In genomic region chr14:24151404-24152080, GRCh38 we compare ENCODE assay signal across 20 cellular contexts. TPM values are rescaled to one million over a fixed set of nuclear protein-coding genes. Genes with fewer than 3 reads are reported as not detected.
DNase-seq lines count a peak whose midpoint lies in the region; ATAC-seq, FAIRE-seq and TF ChIP-seq lines count a peak whose summit lies in the region.
"Had no signal": no experiment of that assay in that cellular context is flagged by ENCODE, and none has a peak within 500 bp of the region (broad histone marks: within the 10 kb centered on the region; RNA-seq: fewer than 3 reads in every experiment).

No MANE protein-coding gene starts in this region.

- no peak for TF ChIP-seq POLR2A in uterus (IDR thresholded peaks at IDR 0.05)

- peaks cover 24% of the 10 kb centered on the region for H3K4me1 Mint-ChIP-seq in activated naive CD8-positive, alpha-beta T cell (ENCODE audit: low read depth)
- H3K4me1 Mint-ChIP-seq in activated naive CD8-positive, alpha-beta T cell treated with anti-CD3 and anti-CD28 coated beads, Interleukin-2, amount 50 U/mL, for 24 hours = peaks cover 23% of the 10 kb centered on the region
- H3K4me1 Mint-ChIP-seq in stimulated activated effector memory CD8-positive, alpha-beta T cell treated with anti-CD3 and anti-CD28 coated beads, Interleukin-12 subunit alpha, Interleukin-12 subunit beta, amount 100 ng/mL, for 72 hours = peaks cover 34% of the 10 kb centered on the region

- peak overlapping the region; percentile 34 for H3K27ac Mint-ChIP-seq in activated naive CD8-positive, alpha-beta T cell
- no peak overlapping the region for H3K27ac Mint-ChIP-seq in activated naive CD8-positive, alpha-beta T cell treated with anti-CD3 and anti-CD28 coated beads, Interleukin-2, amount 50 U/mL, for 24 hours
- H3K27ac Mint-ChIP-seq in stimulated activated effector memory CD8-positive, alpha-beta T cell treated with anti-CD3 and anti-CD28 coated beads, Interleukin-12 subunit alpha, Interleukin-12 subunit beta, amount 100 ng/mL, for 72 hours = peak overlapping the region; percentile 29
- H3K27ac Mint-ChIP-seq: B cell; CD8-positive, alpha-beta T cell had no signal

- H3K4me3 ChIP-seq in kidney (ENCODE audit: low read length in 2 of 2) (no peak overlapping the region), uterus (no peak overlapping the region)
- H3K4me3 ChIP-seq: HAP-1 had no signal

- no peak for ATAC-seq in activated naive CD8-positive, alpha-beta T cell treated with anti-CD3 and anti-CD28 coated beads, Interleukin-2, amount 50 U/mL, for 24 hours
- no peak for ATAC-seq in stimulated activated effector memory CD8-positive, alpha-beta T cell treated with anti-CD3 and anti-CD28 coated beads, Interleukin-12 subunit alpha, Interleukin-12 subunit beta, amount 100 ng/mL, for 72 hours
- ATAC-seq: CD8-positive, alpha-beta T cell had no signal

- POLR2A ChIA-PET in RWPE1 (lab: Yijun Ruan, JAX; ENCODE audit: low non-redundant PET) = no interaction called here

- peaks cover 7% of the 10 kb centered on the region for H3K36me3 Mint-ChIP-seq in activated naive CD8-positive, alpha-beta T cell
- peaks cover 41% of the 10 kb centered on the region for H3K36me3 Mint-ChIP-seq in activated naive CD8-positive, alpha-beta T cell treated with anti-CD3 and anti-CD28 coated beads, Interleukin-2, amount 50 U/mL, for 24 hours (ENCODE audit: low read depth)
- peaks cover 82% of the 10 kb centered on the region for H3K36me3 Mint-ChIP-seq in stimulated activated effector memory CD8-positive, alpha-beta T cell treated with anti-CD3 and anti-CD28 coated beads, Interleukin-12 subunit alpha, Interleukin-12 subunit beta, amount 100 ng/mL, for 72 hours

- peaks cover 46 to 50% of the 10 kb centered on the region in 2 donors for H3K36me3 ChIP-seq in kidney (ENCODE audit: control insufficient read depth in 1 of 2, insufficient read depth in 2 of 2, low read length in 2 of 2)
- H3K36me3 ChIP-seq in uterus = no peaks in the 10 kb centered on the region

- H3K9me3 Mint-ChIP-seq in activated naive CD8-positive, alpha-beta T cell (ENCODE audit: low read depth) = no peaks in the 10 kb centered on the region
- H3K9me3 Mint-ChIP-seq in activated naive CD8-positive, alpha-beta T cell treated with anti-CD3 and anti-CD28 coated beads, Interleukin-2, amount 50 U/mL, for 24 hours = no peaks in the 10 kb centered on the region
- H3K9me3 Mint-ChIP-seq in stimulated activated effector memory CD8-positive, alpha-beta T cell treated with anti-CD3 and anti-CD28 coated beads, Interleukin-12 subunit alpha, Interleukin-12 subunit beta, amount 100 ng/mL, for 72 hours = no peaks in the 10 kb centered on the region
- H3K9me3 Mint-ChIP-seq: CD8-positive, alpha-beta T cell had no signal

- no peaks in the 10 kb centered on the region for H3K27me3 ChIP-seq in uterus

- intact Hi-C loops in kidney (cut with DNase I) (no loop called here), uterus (cut with DNase I; ENCODE audit: low total_unique reads) (no loop called here)

- no peak for FAIRE-seq in kidney (lab: Jason Lieb, UNC)
- FAIRE-seq: D721Med, GM12892, GM19239 had no signal

- CTCF ChIA-PET in RWPE1 (lab: Yijun Ruan, JAX) = interaction anchor here (0.6 to 1.9 kb wide), 2 partner anchors 9 to 22 kb away, joined by 3 to 9 read pairs; partner anchors contain the start of gene IRF9

- H3K4me1 ChIP-seq in kidney (ENCODE audit: control insufficient read depth in 1 of 2, insufficient read depth in 1 of 2, low read depth in 1 of 2, low read length in 2 of 2) (peaks cover 0 to 7% of the 10 kb centered on the region in 2 donors), uterus (peaks cover 4 to 6% of the 10 kb centered on the region in 2 donors)

- DNase-seq in activated naive CD8-positive, alpha-beta T cell treated with anti-CD3 and anti-CD28 coated beads, Interleukin-2, amount 50 U/mL, for 24 hours = no peak
- no peak for DNase-seq in RWPE1 (ENCODE audit: low spot score)
- peak; percentile 63 for DNase-seq in kidney
- no peak for DNase-seq in stimulated activated effector memory CD8-positive, alpha-beta T cell treated with anti-CD3 and anti-CD28 coated beads, Interleukin-12 subunit alpha, Interleukin-12 subunit beta, amount 100 ng/mL, for 72 hours (ENCODE audit: low spot score in 2 of 2)
- DNase-seq in uterus = no peak
- no peak for DNase-seq in ecto neural progenitor cell (ENCODE audit: low spot score)
- DNase-seq: ACHN; C1 segment of cervical spinal cord; CD8-positive, alpha-beta T cell; COR-L47; DND-41; GDM1; GOT3 had no signal

- no peak overlapping the region for H3K4me3 Mint-ChIP-seq in activated naive CD8-positive, alpha-beta T cell
- H3K4me3 Mint-ChIP-seq in activated naive CD8-positive, alpha-beta T cell treated with anti-CD3 and anti-CD28 coated beads, Interleukin-2, amount 50 U/mL, for 24 hours = no peak overlapping the region
- H3K4me3 Mint-ChIP-seq in stimulated activated effector memory CD8-positive, alpha-beta T cell treated with anti-CD3 and anti-CD28 coated beads, Interleukin-12 subunit alpha, Interleukin-12 subunit beta, amount 100 ng/mL, for 72 hours = no peak overlapping the region
- H3K4me3 Mint-ChIP-seq: B cell; CD8-positive, alpha-beta T cell had no signal

- TF ChIP-seq CTCF in RWPE1 (conservative IDR thresholded peaks at IDR 0.05; ENCODE audit: low read depth) (no peak), kidney (IDR thresholded peaks at IDR 0.05; ENCODE audit: borderline replicate concordance, extremely low read depth, insufficient read depth) (no peak), uterus (IDR thresholded peaks at IDR 0.05) (no peak)

- H3K27ac ChIP-seq in RWPE1 = peak overlapping the region; percentile 28; the same call in 1 of the 2 replicates
- H3K27ac ChIP-seq in kidney (ENCODE audit: low read depth in 2 of 2, low read length in 2 of 2) = no peak overlapping the region
- no peak overlapping the region for H3K27ac ChIP-seq in uterus
- H3K27ac ChIP-seq: HL-60 had no signal

- H3K9ac ChIP-seq in kidney (ENCODE audit: low read length in 2 of 2) = no peak overlapping the region

- H3K9me3 ChIP-seq in kidney (ENCODE audit: control insufficient read depth in 1 of 2, low read length in 2 of 2) (no peaks in the 10 kb centered on the region), uterus (no peaks in the 10 kb centered on the region)
- H3K9me3 ChIP-seq: HAP-1 had no signal

- H3K27me3 Mint-ChIP-seq in activated naive CD8-positive, alpha-beta T cell = no peaks in the 10 kb centered on the region
- H3K27me3 Mint-ChIP-seq in activated naive CD8-positive, alpha-beta T cell treated with anti-CD3 and anti-CD28 coated beads, Interleukin-2, amount 50 U/mL, for 24 hours = no peaks in the 10 kb centered on the region
- H3K27me3 Mint-ChIP-seq: B cell had no signal

RNA-seq across cellular contexts. Expression of gene RNF31, which starts 4.2 kb away (rescaled TPM):
- 69.0 TPM for total RNA-seq in kidney
- 64.0 TPM for polyA plus RNA-seq in kidney (ENCODE audit: insufficient read depth, low read depth, low replicate concordance)
- 100 to 1,000 TPM in 1 of 4 donors, 10 to 100 TPM in 3; 17.7 to 106 (median 57.9) TPM for total RNA-seq in uterus

RNA-seq across cellular contexts. Expression of gene PSME2, which starts 5.1 kb away (rescaled TPM):
- 148 TPM for total RNA-seq in kidney
- polyA plus RNA-seq in kidney (ENCODE audit: insufficient read depth, low read depth, low replicate concordance) = 289 TPM
- 100 to 1,000 TPM in 1 of 4 donors, 10 to 100 TPM in 3; 16.9 to 113 (median 25.7) TPM for total RNA-seq in uterus

RNA-seq across cellular contexts. Expression of gene IRF9, which starts 9.5 kb away (rescaled TPM):
- total RNA-seq in kidney = 141 TPM
- 88.9 TPM for polyA plus RNA-seq in kidney (ENCODE audit: insufficient read depth, low read depth, low replicate concordance)
- 100 to 1,000 TPM in 1 of 4 donors, 10 to 100 TPM in 3; 33.2 to 205 (median 67.2) TPM for total RNA-seq in uterus

RNA-seq across cellular contexts. Expression of gene EMC9, which starts 10.2 kb away (rescaled TPM):
- total RNA-seq in kidney (22.1 TPM), uterus (10 to 100 TPM in 2 of 4 donors, 1 to 10 TPM in 1, not detected in 1; 6.2 to 21.2 (median 10.9) TPM)
- 62.5 TPM for polyA plus RNA-seq in kidney (ENCODE audit: insufficient read depth, low read depth, low replicate concordance)

RNA-seq across cellular contexts. Expression of gene PSME1, which starts 15.5 kb away (rescaled TPM):
- 244 TPM for total RNA-seq in kidney
- polyA plus RNA-seq in kidney (ENCODE audit: insufficient read depth, low read depth, low replicate concordance) = 333 TPM
- 100 to 1,000 TPM in 2 of 4 donors, 10 to 100 TPM in 2; 81.0 to 175 (median 131) TPM for total RNA-seq in uterus
